8 cellular contexts compared by ENCODE assay signal in the genomic region with DNA sequence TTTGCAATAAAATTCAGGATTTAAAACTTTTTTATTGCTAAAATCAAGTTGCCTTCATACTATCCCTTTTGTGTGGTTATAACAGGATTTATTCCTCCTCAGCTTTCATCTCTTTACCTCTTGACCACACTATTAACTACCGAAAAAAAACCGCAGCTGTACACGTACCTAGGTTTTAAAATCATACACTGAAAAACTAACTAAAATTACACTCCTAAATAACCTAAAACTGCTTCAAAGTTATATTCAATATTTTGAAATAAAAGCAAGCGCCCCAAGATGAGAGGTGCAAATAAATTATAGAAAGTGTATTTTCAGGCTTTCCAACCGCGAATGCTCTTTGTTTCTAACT. TPM values are rescaled to one million over a fixed set of nuclear protein-coding genes. Genes with fewer than 3 reads are reported as not detected.
A peak's percentile ranks its signal among the peaks of the same experiment; 100 is the strongest.
DNase-seq lines count a peak whose midpoint lies in the region; ATAC-seq and TF ChIP-seq lines count a peak whose summit lies in the region.

No MANE protein-coding gene starts in this region.

- ATAC-seq in activated CD4-positive, alpha-beta T cell treated with anti-CD3 and anti-CD28 coated beads for 36 hours = no peak
- no peak for ATAC-seq in activated CD8-positive, alpha-beta T cell treated with anti-CD3 and anti-CD28 coated beads for 36 hours
- ATAC-seq in GM18520 (IDR thresholded peaks at IDR 0.05; ENCODE audit: unreplicated experiment) = no peak

- H3K4me1 ChIP-seq in testis = peaks cover 5% of the 10 kb centered on the region

- POLR2A ChIA-PET in activated CD4-positive, alpha-beta T cell treated with anti-CD3 and anti-CD28 coated beads for 36 hours (lab: Charles Lee) = no interaction called here
- POLR2A ChIA-PET in activated CD8-positive, alpha-beta T cell treated with anti-CD3 and anti-CD28 coated beads for 36 hours (lab: Charles Lee) = no interaction called here

- H3K27me3 Mint-ChIP-seq in activated CD4-positive, alpha-beta T cell treated with anti-CD3 and anti-CD28 coated beads for 36 hours = no peaks in the 10 kb centered on the region
- no peaks in the 10 kb centered on the region for H3K27me3 Mint-ChIP-seq in activated CD8-positive, alpha-beta T cell treated with anti-CD3 and anti-CD28 coated beads for 36 hours
- peaks cover 2 to 15% (median 3%) of the 10 kb centered on the region in 3 donors for H3K27me3 Mint-ChIP-seq in immature natural killer cell (ENCODE audit: low read depth in 3 of 3)

- no peaks in the 10 kb centered on the region for H3K9me3 Mint-ChIP-seq in activated CD4-positive, alpha-beta T cell treated with anti-CD3 and anti-CD28 coated beads for 36 hours (ENCODE audit: low read depth)
- H3K9me3 Mint-ChIP-seq in activated CD8-positive, alpha-beta T cell treated with anti-CD3 and anti-CD28 coated beads for 36 hours = no peaks in the 10 kb centered on the region
- no peaks in the 10 kb centered on the region for H3K9me3 Mint-ChIP-seq in immature natural killer cell

- H3K4me3 ChIP-seq in testis = peak overlapping the region; percentile 87 to 90

- H3K9me3 ChIP-seq in testis = no peaks in the 10 kb centered on the region

- peak overlapping the region; percentile 86 for H3K4me3 Mint-ChIP-seq in activated CD4-positive, alpha-beta T cell treated with anti-CD3 and anti-CD28 coated beads for 36 hours
- peak overlapping the region; percentile 82 for H3K4me3 Mint-ChIP-seq in activated CD8-positive, alpha-beta T cell treated with anti-CD3 and anti-CD28 coated beads for 36 hours
- peak overlapping the region; percentile 91 to 96 (median 93) for H3K4me3 Mint-ChIP-seq in immature natural killer cell

- H3K27ac Mint-ChIP-seq in activated CD4-positive, alpha-beta T cell treated with anti-CD3 and anti-CD28 coated beads for 36 hours = peak overlapping the region; percentile 75
- peak overlapping the region; percentile 60 for H3K27ac Mint-ChIP-seq in activated CD8-positive, alpha-beta T cell treated with anti-CD3 and anti-CD28 coated beads for 36 hours
- peak overlapping the region; percentile 76 to 93 (median 88) for H3K27ac Mint-ChIP-seq in immature natural killer cell

- 24 to 32% methylated on average over 6 of the region's 6 CpGs for WGBS in testis, 2 donors

- TF ChIP-seq POLR2A in testis (IDR thresholded peaks at IDR 0.05) = no peak

- CTCF ChIA-PET in activated CD4-positive, alpha-beta T cell treated with anti-CD3 and anti-CD28 coated beads for 36 hours (lab: Charles Lee) = interaction anchor here (0.6 to 4.0 kb wide), 28 partner anchors 9 to 257 kb away, joined by 3 to 27 read pairs (median 4); a partner anchor contains a TSS
- CTCF ChIA-PET in activated CD8-positive, alpha-beta T cell treated with anti-CD3 and anti-CD28 coated beads for 36 hours (lab: Charles Lee) = interaction anchor here (0.7 to 7.5 kb wide), 39 partner anchors 8 to 143 kb away, joined by 3 to 74 read pairs (median 5); a partner anchor contains a TSS

- intact Hi-C loops in activated CD4-positive, alpha-beta T cell treated with anti-CD3 and anti-CD28 coated beads for 36 hours (cut with DNase I, micrococcal nuclease) = loop anchor here (1.0 to 10.0 kb wide), 3 partner anchors 68 to 1443 kb away; a partner anchor contains a TSS
- intact Hi-C loops in activated CD8-positive, alpha-beta T cell treated with anti-CD3 and anti-CD28 coated beads for 36 hours (cut with micrococcal nuclease) = loop anchor here (5.0 kb wide), 2 partner anchors 39 to 69 kb away; a partner anchor contains a TSS
- intact Hi-C loops in testis (cut with DNase I; ENCODE audit: low total_unique reads) = no loop called here

- peak overlapping the region in 1 of 2 donors; percentile 85 for H3K27ac ChIP-seq in testis

- H3K36me3 ChIP-seq in testis (ENCODE audit: low read depth, missing control alignments) = no peaks in the 10 kb centered on the region

- H3K27me3 ChIP-seq in testis = no peaks in the 10 kb centered on the region

- no peak for DNase-seq in activated CD4-positive, alpha-beta T cell treated with anti-CD3 and anti-CD28 coated beads for 36 hours
- DNase-seq in activated CD4-positive, alpha-beta T cell treated with anti-CD3 and anti-CD28 coated beads, Interleukin-2, amount 50 U/mL, for 1 hour = no peak
- no peak for DNase-seq in activated CD8-positive, alpha-beta T cell treated with anti-CD3 and anti-CD28 coated beads for 36 hours
- DNase-seq in immature natural killer cell = no peak
- DNase-seq in testis = no peak
- no peak for DNase-seq in islet precursor cell
- DNase-seq in dermis blood vessel endothelial cell = no peak

- H3K36me3 Mint-ChIP-seq in activated CD4-positive, alpha-beta T cell treated with anti-CD3 and anti-CD28 coated beads for 36 hours (ENCODE audit: low read depth) = no peaks in the 10 kb centered on the region
- H3K36me3 Mint-ChIP-seq in activated CD8-positive, alpha-beta T cell treated with anti-CD3 and anti-CD28 coated beads for 36 hours (ENCODE audit: low read depth) = no peaks in the 10 kb centered on the region
- H3K36me3 Mint-ChIP-seq in immature natural killer cell = peaks cover 0 to 4% (median 0%) of the 10 kb centered on the region in 3 donors

- H3K4me1 Mint-ChIP-seq in activated CD4-positive, alpha-beta T cell treated with anti-CD3 and anti-CD28 coated beads for 36 hours = peaks cover 4% of the 10 kb centered on the region
- peaks cover 7% of the 10 kb centered on the region for H3K4me1 Mint-ChIP-seq in activated CD8-positive, alpha-beta T cell treated with anti-CD3 and anti-CD28 coated beads for 36 hours (ENCODE audit: low read depth)
- H3K4me1 Mint-ChIP-seq in immature natural killer cell = peaks cover 14 to 16% of the 10 kb centered on the region in 2 donors

- TF ChIP-seq CTCF in activated CD8-positive, alpha-beta T cell treated with anti-CD3 and anti-CD28 coated beads for 36 hours (IDR thresholded peaks at IDR 0.05) = no peak
- no peak for TF ChIP-seq CTCF in testis (IDR thresholded peaks at IDR 0.05)

RNA-seq across cellular contexts. Expression of a gene that starts 1.4 kb away (rescaled TPM):
- 10 to 100 TPM; 17.7 to 20.5 TPM for total RNA-seq in activated CD4-positive, alpha-beta T cell treated with anti-CD3 and anti-CD28 coated beads for 36 hours
- 10 to 100 TPM; 17.4 to 20.3 TPM for total RNA-seq in activated CD8-positive, alpha-beta T cell treated with anti-CD3 and anti-CD28 coated beads for 36 hours
- polyA plus RNA-seq in immature natural killer cell (100 to 1,000 TPM in 1 of 3 donors, 10 to 100 TPM in 2; 68.7 to 107 (median 85.6) TPM), testis (ENCODE audit: insufficient read depth, low read depth, low replicate concordance) (54.2 TPM)
- total RNA-seq in testis (10 to 100 TPM; 22.5 to 24.0 TPM), dermis blood vessel endothelial cell (15.1 and 19.0 TPM in 2 replicates)

RNA-seq across cellular contexts. Expression of a gene that starts 39.0 kb away (rescaled TPM):
- 10 to 100 TPM; 39.8 to 54.2 TPM for total RNA-seq in activated CD4-positive, alpha-beta T cell treated with anti-CD3 and anti-CD28 coated beads for 36 hours
- 10 to 100 TPM; 39.0 to 42.6 TPM for total RNA-seq in activated CD8-positive, alpha-beta T cell treated with anti-CD3 and anti-CD28 coated beads for 36 hours
- polyA plus RNA-seq in immature natural killer cell (100 to 1,000 TPM in 1 of 3 donors, 10 to 100 TPM in 2; 92.7 to 144 (median 94.2) TPM), testis (ENCODE audit: insufficient read depth, low read depth, low replicate concordance) (68.3 TPM)
- total RNA-seq in testis (10 to 100 TPM; 45.7 to 64.6 TPM), dermis blood vessel endothelial cell (18.1 and 31.8 TPM in 2 replicates)
